ENCODE assay signal across 8 cellular contexts in the genomic region with DNA sequence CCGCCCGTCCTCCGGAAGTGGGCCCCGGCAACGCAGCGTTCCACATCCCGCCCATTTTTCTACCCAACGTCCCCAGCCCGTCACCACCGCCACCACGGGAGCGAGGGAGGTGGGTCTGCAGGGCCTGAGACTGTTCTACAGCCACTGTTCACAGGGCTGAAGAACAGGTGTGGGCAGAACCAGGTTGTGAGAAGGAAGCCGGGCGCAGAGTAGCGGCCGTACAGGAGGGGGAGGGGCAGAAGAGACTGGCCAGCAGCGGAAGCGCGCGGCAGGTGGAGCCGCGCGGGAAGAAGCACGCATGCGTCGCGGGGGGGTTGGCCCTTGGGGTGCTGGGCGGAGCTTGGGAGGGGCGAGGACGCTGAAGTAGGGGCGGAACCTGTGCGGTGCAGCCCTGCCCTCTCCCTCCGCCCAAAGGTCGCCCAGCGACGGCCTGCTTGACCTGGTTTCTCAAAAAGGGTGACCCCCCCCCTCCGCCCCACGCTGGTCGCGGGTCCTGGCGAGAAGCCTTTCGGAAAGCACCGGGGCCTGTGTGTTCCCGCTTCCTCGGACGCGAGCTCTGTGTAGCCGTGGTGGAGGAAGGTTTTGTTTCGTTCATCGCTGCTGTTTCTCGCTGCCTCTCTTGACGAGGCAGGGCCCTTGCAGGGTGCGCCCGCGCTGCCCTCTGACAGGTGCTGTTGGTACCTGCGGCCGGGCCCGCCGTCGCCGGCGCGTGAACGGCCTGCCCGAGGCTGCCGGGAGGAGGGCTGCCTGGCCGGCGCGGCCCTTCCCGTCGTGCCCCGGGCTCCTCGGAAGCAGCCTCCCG. TPM values are rescaled to one million over a fixed set of nuclear protein-coding genes. Genes with fewer than 3 reads are reported as not detected.
DNase-seq lines count a peak whose midpoint lies in the region; ATAC-seq, FAIRE-seq and TF ChIP-seq lines count a peak whose summit lies in the region.

No MANE protein-coding gene starts in this region.

- no peaks in the 10 kb centered on the region for H3K9me3 Mint-ChIP-seq in activated naive CD8-positive, alpha-beta T cell treated with anti-CD3 and anti-CD28 coated beads for 36 hours

- no peak; a peak in 1 of 4 replicates for TF ChIP-seq EP300 in SK-N-SH (IDR thresholded peaks at IDR 0.05; ENCODE audit: borderline replicate concordance in 1 of 2, low read depth in 1 of 2, low read length in 1 of 2)

- no peaks in the 10 kb centered on the region for H3K9me2 ChIP-seq in SK-N-SH

- peaks cover 39% of the 10 kb centered on the region for H3K79me2 ChIP-seq in SK-N-SH (ENCODE audit: insufficient read depth)

- intact Hi-C loops in head of caudate nucleus (cut with DNase I) (no loop called here), pancreas (cut with DNase I) (no loop called here), thyroid gland (cut with DNase I) (no loop called here)

- POLR2A ChIA-PET in SK-N-SH (lab: Yijun Ruan, JAX), result interaction anchor here (0.5 to 2.0 kb wide), 5 partner anchors 8 to 50 kb away, joined by 3 to 10 read pairs (median 3); partner anchors contain the start of genes MGAT1 and ZFP62

- TF ChIP-seq CTCF in SK-N-SH (IDR thresholded peaks at IDR 0.05) (no peak), pancreas (IDR thresholded peaks at IDR 0.05) (no peak), thyroid gland (IDR thresholded peaks at IDR 0.05) (no peak)

- no peak for FAIRE-seq in pancreas (lab: Jason Lieb, UNC)

- DNase-seq in NCI-H1048 (lab: John Stamatoyannopoulos, UW) (peak; percentile 80), SK-N-SH (peak; percentile 98), head of caudate nucleus (peak; percentile 89 to 99 (median 96)), pancreas (peak; percentile 96 to 99 (median 98)), thyroid gland (peak; percentile 97)
- DNase-seq in activated naive CD8-positive, alpha-beta T cell treated with anti-CD3 and anti-CD28 coated beads for 36 hours, result peak; percentile 93

- TF ChIP-seq RAD21 in SK-N-SH (IDR thresholded peaks at IDR 0.05; ENCODE audit: low read length), result no peak

- no peaks in the 10 kb centered on the region for H3F3A ChIP-seq in SK-N-SH (replicated peaks; ENCODE audit: insufficient read depth)

- peak overlapping the region; percentile 87 for H2AFZ ChIP-seq in SK-N-SH (ENCODE audit: low read depth)

- WGBS in SK-N-SH (ENCODE audit: low lambda C conversion rate), result under 1% methylated on average over 28 of the region's 74 CpGs
- WGBS in pancreas, 2 donors, result 0% methylated on average over 71 to 73 of the region's 74 CpGs
- WGBS in thyroid gland, 2 donors, result 0 to 1% methylated on average over 39 to 66 of the region's 74 CpGs

- H3K4me3 ChIP-seq in SK-N-SH (ENCODE audit: low read depth in 2 of 2, low read length in 1 of 2) (peak overlapping the region; percentile 79 to 81), pancreas (peak overlapping the region; percentile 44 to 61 (median 52)), thyroid gland (replicated peaks in 1 of 3) (peak overlapping the region; percentile 43 to 57 (median 55))

- no peaks in the 10 kb centered on the region for H4K20me1 ChIP-seq in SK-N-SH (ENCODE audit: insufficient read depth)

- H3K4me1 ChIP-seq in SK-N-SH (ENCODE audit: control insufficient read depth in 1 of 2, insufficient read depth in 2 of 2, low read depth in 1 of 2, low read length in 1 of 2), result peaks cover 4 to 39% of the 10 kb centered on the region in 2 experiments; a peak in 3 of 4 replicates
- peaks cover 21 to 41% (median 41%) of the 10 kb centered on the region in 3 donors for H3K4me1 ChIP-seq in pancreas
- peaks cover 56 to 72% of the 10 kb centered on the region in 2 donors for H3K4me1 ChIP-seq in thyroid gland

- peaks cover 23% of the 10 kb centered on the region for H3K36me3 Mint-ChIP-seq in activated naive CD8-positive, alpha-beta T cell treated with anti-CD3 and anti-CD28 coated beads for 36 hours

- no peaks in the 10 kb centered on the region for H3K9me3 ChIP-seq in SK-N-SH
- no peaks in the 10 kb centered on the region for H3K9me3 ChIP-seq in pancreas
- no peaks in the 10 kb centered on the region for H3K9me3 ChIP-seq in thyroid gland

- peak overlapping the region; percentile 91 to 100 for H3K27ac ChIP-seq in SK-N-SH (ENCODE audit: low read depth in 2 of 2, low read length in 1 of 2)
- peak overlapping the region; percentile 96 to 100 (median 98) for H3K27ac ChIP-seq in pancreas
- peak overlapping the region; percentile 98 to 99 (median 98) for H3K27ac ChIP-seq in thyroid gland

- CTCF ChIA-PET in SK-N-SH (lab: Yijun Ruan, JAX), result interaction anchor here (0.7 to 1.6 kb wide), 2 partner anchors 17 to 21 kb away, joined by 3 to 4 read pairs; no protein-coding TSS in a partner anchor

- TF ChIP-seq POLR2A in GM10847 (IDR thresholded peaks at IDR 0.05; ENCODE audit: extremely low read depth, insufficient read length), result peak; percentile 72
- TF ChIP-seq POLR2A in thyroid gland (IDR thresholded peaks at IDR 0.05), result peak; percentile 19 to 94

- H3K4me3 Mint-ChIP-seq in activated naive CD8-positive, alpha-beta T cell treated with anti-CD3 and anti-CD28 coated beads for 36 hours, result peak overlapping the region; percentile 92

- H3K27me3 ChIP-seq in SK-N-SH (ENCODE audit: insufficient read depth) (no peaks in the 10 kb centered on the region), pancreas (no peaks in the 10 kb centered on the region), thyroid gland (no peaks in the 10 kb centered on the region)

- H3K4me1 Mint-ChIP-seq in activated naive CD8-positive, alpha-beta T cell treated with anti-CD3 and anti-CD28 coated beads for 36 hours, result peaks cover 63% of the 10 kb centered on the region

- H3K27me3 Mint-ChIP-seq in activated naive CD8-positive, alpha-beta T cell treated with anti-CD3 and anti-CD28 coated beads for 36 hours, result no peaks in the 10 kb centered on the region

- H3K36me3 ChIP-seq in SK-N-SH (replicated peaks in 1 of 2; ENCODE audit: control insufficient read depth in 1 of 2, insufficient read depth in 2 of 2, low read length in 1 of 2) (peaks cover 0 to 3% of the 10 kb centered on the region in 2 experiments), pancreas (no peaks in the 10 kb centered on the region), thyroid gland (no peaks in the 10 kb centered on the region)

- ATAC-seq in HG02610 (IDR thresholded peaks at IDR 0.05; ENCODE audit: unreplicated experiment) (peak; percentile 70), pancreas (peak; percentile 87 to 93 (median 92))

- H3K27ac Mint-ChIP-seq in activated naive CD8-positive, alpha-beta T cell treated with anti-CD3 and anti-CD28 coated beads for 36 hours, result peak overlapping the region; percentile 99

- peak overlapping the region; percentile 87 for H3K4me2 ChIP-seq in SK-N-SH

- H3K9ac ChIP-seq in SK-N-SH, result peak overlapping the region; percentile 86

TF ChIP-seq in SK-N-SH, 30 proteins besides CTCF, POLR2A, EP300 and RAD21 (continues in another document):
- TF ChIP-seq, protein P1, sequence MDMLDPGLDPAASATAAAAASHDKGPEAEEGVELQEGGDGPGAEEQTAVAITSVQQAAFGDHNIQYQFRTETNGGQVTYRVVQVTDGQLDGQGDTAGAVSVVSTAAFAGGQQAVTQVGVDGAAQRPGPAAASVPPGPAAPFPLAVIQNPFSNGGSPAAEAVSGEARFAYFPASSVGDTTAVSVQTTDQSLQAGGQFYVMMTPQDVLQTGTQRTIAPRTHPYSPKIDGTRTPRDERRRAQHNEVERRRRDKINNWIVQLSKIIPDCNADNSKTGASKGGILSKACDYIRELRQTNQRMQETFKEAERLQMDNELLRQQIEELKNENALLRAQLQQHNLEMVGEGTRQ (IDR thresholded peaks at IDR 0.05; ENCODE audit: borderline replicate concordance, low read depth, low read length), result no peak
- peak; percentile 68 for TF ChIP-seq CHD2 (IDR thresholded peaks at IDR 0.05; ENCODE audit: low read length, partially characterized antibody)
- TF ChIP-seq NRF1 (IDR thresholded peaks at IDR 0.05; ENCODE audit: low read depth, low read length), result peak; percentile 81
- peak; percentile 78 for TF ChIP-seq TAF1 (IDR thresholded peaks at IDR 0.05; ENCODE audit: borderline replicate concordance, low read depth, low read length)
- TF ChIP-seq TCF12 (IDR thresholded peaks at IDR 0.05), result peak; percentile 28; the same call in 1 of the 2 replicates
- no peak for TF ChIP-seq FOXJ3 (CRISPR knock-in tag; IDR thresholded peaks at IDR 0.05)
- TF ChIP-seq MXI1 (IDR thresholded peaks at IDR 0.05; ENCODE audit: low read depth, low read length), result peak; percentile 66
- no peak for TF ChIP-seq TEAD4 (IDR thresholded peaks at IDR 0.05; ENCODE audit: borderline replicate concordance, insufficient read depth)
- TF ChIP-seq MAX (IDR thresholded peaks at IDR 0.05; ENCODE audit: low read depth), result no peak; the same call in none of the 2 replicates

RNA-seq across cellular contexts. Expression of gene MGAT1, which starts 7.8 kb away (rescaled TPM):
- 47.3 and 55.8 TPM in 2 replicates for polyA plus RNA-seq in SK-N-SH (2012; rRNA removed)
- 27.7 and 43.1 TPM in 2 replicates for polyA plus RNA-seq in SK-N-SH (2012; cell fraction: cytosol; rRNA removed)
- 56.3 and 60.6 TPM in 2 replicates for polyA plus RNA-seq in SK-N-SH (2012; cell fraction: nucleus; rRNA removed)
- total RNA-seq in activated naive CD8-positive, alpha-beta T cell treated with anti-CD3 and anti-CD28 coated beads for 36 hours, result 100 to 1,000 TPM in 1 of 2 experiments, 10 to 100 TPM in 1; 99.1 to 101 TPM
- 10 to 100 TPM; 53.4 to 96.3 (median 76.2) TPM for total RNA-seq in pancreas
- 10 to 100 TPM; 58.8 to 62.9 TPM for polyA plus RNA-seq in pancreas
- total RNA-seq in thyroid gland, result 100 to 1,000 TPM; 155 to 283 (median 200) TPM

RNA-seq across cellular contexts. Expression of gene ZFP62, which starts 50.7 kb away (rescaled TPM):
- 6.0 and 9.0 TPM in 2 replicates for polyA plus RNA-seq in SK-N-SH (2012; rRNA removed)
- polyA plus RNA-seq in SK-N-SH (2012; cell fraction: cytosol; rRNA removed), result 7.5 and 10.4 TPM in 2 replicates
- polyA plus RNA-seq in SK-N-SH (2012; cell fraction: nucleus; rRNA removed), result 10.3 and 22.5 TPM in 2 replicates
- total RNA-seq in activated naive CD8-positive, alpha-beta T cell treated with anti-CD3 and anti-CD28 coated beads for 36 hours, result 10 to 100 TPM; 21.2 to 23.7 TPM
- 10 to 100 TPM; 10.4 to 23.9 (median 13.0) TPM for total RNA-seq in pancreas
- 10 to 100 TPM; 15.1 to 18.2 TPM for polyA plus RNA-seq in pancreas
- 10 to 100 TPM; 41.1 to 58.9 (median 47.3) TPM for total RNA-seq in thyroid gland

Comparison
In these comparisons a context has a peak if more than half of its experiments do, and no peak if none do; other contexts are left out.
1. Peak in every context shown above with its lines: DNase-seq, ATAC-seq, H3K4me3 ChIP-seq and H3K27ac ChIP-seq.